In genomic region chr10:103153765-103154197, GRCh38 we compare ENCODE assay signal across 12 cellular contexts. TPM values are rescaled to one million over a fixed set of nuclear protein-coding genes. Genes with fewer than 3 reads are reported as not detected.
DNase-seq lines count a peak whose midpoint lies in the region; ATAC-seq and TF ChIP-seq lines count a peak whose summit lies in the region.
"Had no signal": no experiment of that assay in that cellular context is flagged by ENCODE, and none has a peak within 500 bp of the region (broad histone marks: within the 10 kb centered on the region; RNA-seq: fewer than 3 reads in every experiment).

No MANE protein-coding gene starts in this region.

- TF ChIP-seq CTCF in gastrocnemius medialis (IDR thresholded peaks at IDR 0.05 in 4 of 5, conservative IDR thresholded peaks at IDR 0.05 in 1 of 5) (no peak), natural killer cell (IDR thresholded peaks at IDR 0.05) (no peak)

- intact Hi-C loops in gastrocnemius medialis (cut with DNase I; ENCODE audit: low total_unique reads) (loop anchor here (2.0 kb wide), 1 partner anchor 39 kb away; the partner anchor contains the start of gene NT5C2), natural killer cell (cut with micrococcal nuclease) (no loop called here), head of caudate nucleus (cut with DNase I) (no loop called here)

- H3K4me3 ChIP-seq in iPS-15b (ENCODE audit: low read depth, low read length) = no peak overlapping the region
- H3K4me3 ChIP-seq in gastrocnemius medialis = peak overlapping the region; percentile 19 to 33 (median 32)

- H3K36me3 Mint-ChIP-seq in natural killer cell = peaks cover 7% of the 10 kb centered on the region

- no peaks in the 10 kb centered on the region for H3K9me3 Mint-ChIP-seq in natural killer cell
- H3K9me3 Mint-ChIP-seq: central memory CD8-positive, alpha-beta T cell had no signal

- peak overlapping the region; percentile 17 for H3K9ac ChIP-seq in iPS-15b (ENCODE audit: low read depth, low read length)

- peaks cover 23 to 41% of the 10 kb centered on the region in 2 donors for H3K4me1 Mint-ChIP-seq in natural killer cell

- TF ChIP-seq POLR2A in gastrocnemius medialis (IDR thresholded peaks at IDR 0.05) = no peak
- TF ChIP-seq POLR2A in GM18505 (IDR thresholded peaks at IDR 0.05; ENCODE audit: borderline replicate concordance, extremely low read depth, insufficient read depth, insufficient read length) = no peak

- ATAC-seq in gastrocnemius medialis (no peak), natural killer cell (no peak), GM18505 (IDR thresholded peaks at IDR 0.05; ENCODE audit: unreplicated experiment) (no peak)

- H3K27ac ChIP-seq in gastrocnemius medialis = peak overlapping the region; percentile 74 to 93 (median 88)

- no peak overlapping the region for H3K27ac Mint-ChIP-seq in natural killer cell

- no peak overlapping the region for H3K4me3 Mint-ChIP-seq in natural killer cell
- H3K4me3 Mint-ChIP-seq: central memory CD8-positive, alpha-beta T cell had no signal

- no peaks in the 10 kb centered on the region for H3K27me3 ChIP-seq in iPS-15b (ENCODE audit: control insufficient read depth, insufficient read depth, low read length)
- H3K27me3 ChIP-seq in gastrocnemius medialis = no peaks in the 10 kb centered on the region

- H3K36me3 ChIP-seq in iPS-15b (ENCODE audit: control insufficient read depth, insufficient read depth, low read length) = no peaks in the 10 kb centered on the region
- peaks cover 0 to 14% of the 10 kb centered on the region in 2 donors for H3K36me3 ChIP-seq in gastrocnemius medialis

- in situ Hi-C loops in gastrocnemius medialis (cut with MboI; ENCODE audit: low sequenced_read_pairs in 4 of 4) = no loop called here

- DNase-seq in H4 (ENCODE audit: low spot score) (peak; percentile 11), amniotic epithelial cell (ENCODE audit: low read depth) (peak; percentile 60), gastrocnemius medialis (no peak), natural killer cell (no peak), head of caudate nucleus (no peak)
- DNase-seq in activated CD4-positive, alpha-beta T cell treated with anti-CD3 and anti-CD28 coated beads, Interleukin-2, amount 50 U/mL, for 48 hours = no peak
- DNase-seq: GOT3, NCI-H1048, occipital lobe had no signal

- H3K27me3 Mint-ChIP-seq in natural killer cell (ENCODE audit: low read depth in 2 of 2) = no peaks in the 10 kb centered on the region
- H3K27me3 Mint-ChIP-seq: central memory CD8-positive, alpha-beta T cell had no signal

- H3K9me3 ChIP-seq in iPS-15b (ENCODE audit: control insufficient read depth, insufficient read depth, low read length) (no peaks in the 10 kb centered on the region), gastrocnemius medialis (no peaks in the 10 kb centered on the region)

- H3K4me1 ChIP-seq in iPS-15b (ENCODE audit: control insufficient read depth, insufficient read depth, low read length) = peaks cover 17% of the 10 kb centered on the region
- peaks cover 61 to 68% of the 10 kb centered on the region in 2 donors for H3K4me1 ChIP-seq in gastrocnemius medialis

RNA-seq across cellular contexts. Expression of gene NT5C2, which starts 39.3 kb away (rescaled TPM):
- 27.3 and 31.6 TPM in 2 replicates for total RNA-seq in H4 (2014; rRNA removed; shearing (Covaris generic))
- total RNA-seq in gastrocnemius medialis (10 to 100 TPM; 33.5 to 53.2 (median 35.3) TPM), natural killer cell (100 to 1,000 TPM in 1 of 3 donors, 10 to 100 TPM in 2; 84.4 to 110 (median 89.4) TPM)

Comparison
In these comparisons a context has a peak if more than half of its experiments do, and no peak if none do; other contexts are left out.
1. DNase-seq: peak in H4 (single experiment) and amniotic epithelial cell (single experiment); none in gastrocnemius medialis (0 of 2), natural killer cell (single experiment), head of caudate nucleus (0 of 42) and activated CD4-positive, alpha-beta T cell treated with anti-CD3 and anti-CD28 coated beads, Interleukin-2, amount 50 U/mL, for 48 hours (0 of 2).